Comparison of ENCODE assay signal across 24 cellular contexts in genomic region chr9:81377921-81378320, GRCh38.
"Had no signal": no experiment of that assay in that cellular context is flagged by ENCODE, and none has a peak within 500 bp of the region (broad histone marks: within the 10 kb centered on the region; RNA-seq: fewer than 3 reads in every experiment).

No MANE protein-coding gene starts in this region.

- H3K27me3 Mint-ChIP-seq: effector memory CD8-positive, alpha-beta T cell; naive thymus-derived CD4-positive, alpha-beta T cell; stimulated activated naive B cell treated with anti-CD40 and anti-IgM and Interleukin-4, amounts not matched to agents 10 μg/mL and 1 μg/mL and 100 μg/mL, for 72 hours; stimulated activated naive CD8-positive, alpha-beta T cell treated with anti-CD3 and anti-CD28 coated beads, Interleukin-15, Interleukin-2, amounts not matched to agents 100 ng/mL and 50 ng/mL, for 24 hours had no signal

- H3K4me3 ChIP-seq: left lung, ovary, psoas muscle, sigmoid colon, thoracic aorta, tibial nerve, upper lobe of right lung, uterus had no signal

- H3K4me1 ChIP-seq: left lung, sigmoid colon, uterus had no signal

- H3K9me3 ChIP-seq: left lung, ovary, psoas muscle, sigmoid colon, thoracic aorta, tibial nerve, upper lobe of right lung, uterus had no signal

- H3K27ac Mint-ChIP-seq: effector memory CD8-positive, alpha-beta T cell; naive thymus-derived CD4-positive, alpha-beta T cell; stimulated activated naive B cell treated with anti-CD40 and anti-IgM and Interleukin-4, amounts not matched to agents 10 μg/mL and 1 μg/mL and 100 μg/mL, for 72 hours; stimulated activated naive CD8-positive, alpha-beta T cell treated with anti-CD3 and anti-CD28 coated beads, Interleukin-15, Interleukin-2, amounts not matched to agents 100 ng/mL and 50 ng/mL, for 24 hours had no signal

- H3K27ac ChIP-seq: left lung, ovary, psoas muscle, sigmoid colon, thoracic aorta, tibial nerve, upper lobe of right lung, uterus had no signal

- ATAC-seq: effector memory CD8-positive, alpha-beta T cell; left cardiac atrium; left lung; naive thymus-derived CD4-positive, alpha-beta T cell; psoas muscle; right cardiac atrium; stimulated activated naive B cell treated with anti-CD40 and anti-IgM and Interleukin-4, amounts not matched to agents 10 μg/mL and 1 μg/mL and 100 μg/mL, for 72 hours; upper lobe of right lung had no signal

- H3K9me3 Mint-ChIP-seq: nephron; stimulated activated naive B cell treated with anti-CD40 and anti-IgM and Interleukin-4, amounts not matched to agents 10 μg/mL and 1 μg/mL and 100 μg/mL, for 72 hours; stimulated activated naive CD8-positive, alpha-beta T cell treated with anti-CD3 and anti-CD28 coated beads, Interleukin-15, Interleukin-2, amounts not matched to agents 100 ng/mL and 50 ng/mL, for 24 hours had no signal

- H3K36me3 Mint-ChIP-seq: naive thymus-derived CD4-positive, alpha-beta T cell; stimulated activated naive B cell treated with anti-CD40 and anti-IgM and Interleukin-4, amounts not matched to agents 10 μg/mL and 1 μg/mL and 100 μg/mL, for 72 hours had no signal

- DNase-seq: cerebellar nuclear complex; cortex of kidney; effector memory CD8-positive, alpha-beta T cell; foreskin melanocyte; head of caudate nucleus; left cardiac atrium; left lung; mesenchymal stem cell; midbrain; naive thymus-derived CD4-positive, alpha-beta T cell; nucleus accumbens; ovary; posterior cingulate gyrus; psoas muscle; right cardiac atrium; sigmoid colon; stimulated activated naive B cell treated with anti-CD40 and anti-IgM and Interleukin-4, amounts not matched to agents 10 μg/mL and 1 μg/mL and 100 μg/mL, for 72 hours; upper lobe of right lung; uterus had no signal

- H3K4me3 Mint-ChIP-seq: effector memory CD8-positive, alpha-beta T cell; naive thymus-derived CD4-positive, alpha-beta T cell; nephron; stimulated activated naive B cell treated with anti-CD40 and anti-IgM and Interleukin-4, amounts not matched to agents 10 μg/mL and 1 μg/mL and 100 μg/mL, for 72 hours; stimulated activated naive CD8-positive, alpha-beta T cell treated with anti-CD3 and anti-CD28 coated beads, Interleukin-15, Interleukin-2, amounts not matched to agents 100 ng/mL and 50 ng/mL, for 24 hours had no signal

- H3K27me3 ChIP-seq: left lung, ovary, sigmoid colon, tibial nerve, upper lobe of right lung, uterus had no signal

- H3K36me3 ChIP-seq: left lung, ovary, sigmoid colon, thoracic aorta, tibial nerve, upper lobe of right lung, uterus had no signal

- H3K4me1 Mint-ChIP-seq: naive thymus-derived CD4-positive, alpha-beta T cell had no signal

- FAIRE-seq: endometrium had no signal
